Comparison of ENCODE assay signal across 8 cellular contexts in genomic region chr11:65420506-65421203, GRCh38. TPM values are rescaled to one million over a fixed set of nuclear protein-coding genes. Genes with fewer than 3 reads are reported as not detected.
A peak's percentile ranks its signal among the peaks of the same experiment; 100 is the strongest.
DNase-seq lines count a peak whose midpoint lies in the region; ATAC-seq and TF ChIP-seq lines count a peak whose summit lies in the region.

No MANE protein-coding gene starts in this region.

- peak overlapping the region; percentile 100 for H2BK5ac ChIP-seq in trophoblast cell (ENCODE audit: low read depth, low read length, poor library complexity)

- peak overlapping the region; percentile 100 for H4K91ac ChIP-seq in trophoblast cell (ENCODE audit: low read depth, low read length)

- no peaks in the 10 kb centered on the region for H3K9me3 ChIP-seq in DOHH2 (ENCODE audit: control insufficient read depth, insufficient read depth, low read length)
- H3K9me3 ChIP-seq in SK-N-MC (ENCODE audit: low read depth, low read length) = no peaks in the 10 kb centered on the region
- no peaks in the 10 kb centered on the region for H3K9me3 ChIP-seq in trophoblast cell (ENCODE audit: insufficient read depth, low read depth, low read length)

- peaks cover 79% of the 10 kb centered on the region for H3K79me2 ChIP-seq in DOHH2 (ENCODE audit: control insufficient read depth, low read length)
- peaks cover 47% of the 10 kb centered on the region for H3K79me2 ChIP-seq in trophoblast cell (ENCODE audit: control insufficient read depth, insufficient read depth, low read length, poor library complexity)

- H4K12ac ChIP-seq in trophoblast cell (ENCODE audit: low read depth, low read length) = no peak overlapping the region

- H3K4me3 ChIP-seq in DOHH2 (ENCODE audit: low read length) (peak overlapping the region; percentile 76), SK-N-MC (peak overlapping the region; percentile 77), epithelial cell of esophagus (ENCODE audit: low read length) (peak overlapping the region; percentile 36), trophoblast cell (ENCODE audit: low read depth, low read length) (no peak overlapping the region)

- no peak overlapping the region for H2AFZ ChIP-seq in trophoblast cell (ENCODE audit: insufficient read depth, low read length, poor library complexity)

- peaks cover 63% of the 10 kb centered on the region for H3F3A ChIP-seq in DOHH2 (ENCODE audit: control insufficient read depth, insufficient read depth)

- H4K20me1 ChIP-seq in DOHH2 (ENCODE audit: control insufficient read depth, insufficient read depth, low read depth, low read length) = peaks cover 8% of the 10 kb centered on the region; the same call in 1 of the 2 replicates

- H3K27ac ChIP-seq in DOHH2 (ENCODE audit: low read depth, low read length) = peak overlapping the region; percentile 90
- peak overlapping the region; percentile 99 for H3K27ac ChIP-seq in SK-N-MC
- peak overlapping the region; percentile 97 for H3K27ac ChIP-seq in trophoblast cell (ENCODE audit: low read depth, low read length)

- H3K4ac ChIP-seq in trophoblast cell (ENCODE audit: low read depth, low read length) = peak overlapping the region; percentile 56

- ATAC-seq in HG03460 (IDR thresholded peaks at IDR 0.05; ENCODE audit: unreplicated experiment) = no peak
- no peak for ATAC-seq in GM18858 (IDR thresholded peaks at IDR 0.05; ENCODE audit: unreplicated experiment)

- WGBS in trophoblast cell (ENCODE audit: extremely low coverage, insufficient coverage, insufficient read length) = no CpG with 5 or more reads among the region's 6 CpGs

- H3K9me2 ChIP-seq in DOHH2 (replicated peaks; ENCODE audit: control insufficient read depth, low read length) = no peaks in the 10 kb centered on the region

- H3K79me1 ChIP-seq in trophoblast cell (ENCODE audit: low read length) = peaks cover 57% of the 10 kb centered on the region

- no peak for TF ChIP-seq CTCF in DOHH2 (IDR thresholded peaks at IDR 0.05; ENCODE audit: low read depth, low read length, poor library complexity, severe bottlenecking)
- no peak for TF ChIP-seq CTCF in epithelial cell of esophagus (IDR thresholded peaks at IDR 0.05; ENCODE audit: insufficient read depth, low read depth, low read length, missing control alignments)

- H3K4me1 ChIP-seq in DOHH2 (ENCODE audit: control insufficient read depth, low read length) (peaks cover 67% of the 10 kb centered on the region), trophoblast cell (ENCODE audit: control insufficient read depth in 1 of 2, insufficient read depth in 2 of 2, low read length in 2 of 2) (peaks cover 48 to 69% of the 10 kb centered on the region in 2 experiments)

- no peak overlapping the region for H3K23ac ChIP-seq in trophoblast cell (ENCODE audit: low read length)

- in situ Hi-C loops in KBM-7 (cut with MboI; ENCODE audit: low pct_unique_long_range_greater_than_20kb, low sequenced_read_pairs) (no loop called here), ACHN (cut with HindIII; ENCODE audit: low pct_ligation_motif_present, low pct_unique_long_range_greater_than_20kb, low sequenced_read_pairs) (loop anchor here (10.0 kb wide), 1 partner anchor 74 kb away; the partner anchor contains the start of gene MALAT1)

- H3K14ac ChIP-seq in trophoblast cell (ENCODE audit: low read length) = peak overlapping the region; percentile 78

- DNase-seq in SK-N-MC (ENCODE audit: low read depth, low spot score) (no peak), epithelial cell of esophagus (ENCODE audit: low read depth) (no peak), trophoblast cell (no peak), KBM-7 (no peak), ACHN (no peak)

- peak overlapping the region; percentile 35 for H3K18ac ChIP-seq in trophoblast cell (ENCODE audit: low read length)

- H3K4me2 ChIP-seq in DOHH2 (ENCODE audit: low read length) (peak overlapping the region; percentile 88), trophoblast cell (ENCODE audit: low read length) (peak overlapping the region; percentile 11)

- H2BK120ac ChIP-seq in trophoblast cell (ENCODE audit: insufficient read depth, low read length, poor library complexity) = peak overlapping the region; percentile 89

- H3K36me3 ChIP-seq in DOHH2 (ENCODE audit: control insufficient read depth, low read length) (peaks cover 36% of the 10 kb centered on the region), SK-N-MC (ENCODE audit: insufficient read depth, low read length) (no peaks in the 10 kb centered on the region), trophoblast cell (ENCODE audit: control insufficient read depth in 1 of 2, insufficient read depth in 2 of 2, low read length in 2 of 2) (no peaks in the 10 kb centered on the region)

- H3K9ac ChIP-seq in SK-N-MC (ENCODE audit: insufficient read length) (peak overlapping the region; percentile 81), trophoblast cell (ENCODE audit: low read length) (no peak overlapping the region)

- H4K8ac ChIP-seq in trophoblast cell (ENCODE audit: low read depth, low read length) = peak overlapping the region; percentile 76

- H3K27me3 ChIP-seq in DOHH2 (ENCODE audit: control insufficient read depth, low read length) (no peaks in the 10 kb centered on the region), trophoblast cell (ENCODE audit: insufficient read depth, low read length) (no peaks in the 10 kb centered on the region)

- H2BK12ac ChIP-seq in trophoblast cell (ENCODE audit: low read length) = peak overlapping the region; percentile 90

- H2AK5ac ChIP-seq in trophoblast cell (ENCODE audit: low read length) = peak overlapping the region; percentile 80

RNA-seq across cellular contexts. Expression of gene NEAT1, which starts 1.9 kb away (rescaled TPM):
- polyA plus RNA-seq in trophoblast cell (2013) = 11.1 and 12.7 TPM in 2 replicates

RNA-seq across cellular contexts. Expression of gene FRMD8, which starts 34.2 kb away (rescaled TPM):
- polyA plus RNA-seq in trophoblast cell (2013) = 21.2 and 22.9 TPM in 2 replicates

RNA-seq across cellular contexts. Expression of gene SLC25A45, which starts 38.2 kb away (rescaled TPM):
- 0.93 and 1.1 TPM in 2 replicates for polyA plus RNA-seq in trophoblast cell (2013)
